ENCODE assay signal across 8 cellular contexts in the genomic region with DNA sequence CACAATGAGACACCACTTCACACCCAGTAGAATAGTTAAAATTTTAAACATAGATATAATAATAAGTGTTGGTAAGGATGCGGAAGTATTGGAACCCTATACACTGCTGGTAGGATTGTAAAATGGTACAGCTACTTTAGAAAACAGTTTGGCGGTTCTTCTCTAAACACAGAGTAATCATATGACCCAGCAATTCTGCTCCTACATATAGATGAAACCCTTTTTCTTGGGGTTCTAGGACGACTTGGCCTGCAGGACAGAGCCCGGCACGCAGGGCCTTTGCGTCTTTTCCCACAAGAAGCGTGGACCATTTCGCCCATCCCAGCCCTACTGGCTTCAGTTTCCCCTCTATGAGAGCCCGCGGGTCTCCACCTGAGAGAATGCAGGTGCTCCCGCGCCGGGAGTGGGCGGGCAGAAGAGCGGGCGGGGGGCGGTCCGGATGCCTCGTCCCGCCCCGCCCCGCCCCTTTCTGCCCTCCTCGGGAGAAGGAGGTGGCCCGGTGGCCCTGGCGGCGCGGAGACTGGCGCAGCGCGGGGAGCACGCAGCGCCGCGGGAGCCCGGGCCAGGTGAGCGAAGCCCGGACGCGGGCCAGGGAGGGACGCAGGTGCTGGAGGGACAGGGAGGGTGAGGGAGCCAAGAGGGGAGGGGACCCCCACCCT. TPM values are rescaled to one million over a fixed set of nuclear protein-coding genes. Genes with fewer than 3 reads are reported as not detected.
DNase-seq lines count a peak whose midpoint lies in the region; ATAC-seq and TF ChIP-seq lines count a peak whose summit lies in the region.

A gene (plus strand): TSS at position 508 of the 659 bp plus-strand sequence. CDS start 3,077 bp downstream, outside the sequence.

- ATAC-seq in T-helper 17 cell (peak; percentile 88), GM21529 (IDR thresholded peaks at IDR 0.05; ENCODE audit: unreplicated experiment) (no peak), HG02588 (IDR thresholded peaks at IDR 0.05; ENCODE audit: unreplicated experiment) (no peak), GM21717 (IDR thresholded peaks at IDR 0.05; ENCODE audit: unreplicated experiment) (no peak)
- ATAC-seq in central memory CD8-positive, alpha-beta T cell (replicated peaks; ENCODE audit: extremely low read depth, poor library complexity, severe bottlenecking) = peak; percentile 79

- peaks cover 3% of the 10 kb centered on the region for H3K36me3 Mint-ChIP-seq in T-helper 17 cell (ENCODE audit: low read depth)
- peaks cover 2% of the 10 kb centered on the region for H3K36me3 Mint-ChIP-seq in central memory CD8-positive, alpha-beta T cell (ENCODE audit: insufficient read depth)

- no peaks in the 10 kb centered on the region for H3K4me1 Mint-ChIP-seq in T-helper 17 cell
- no peaks in the 10 kb centered on the region for H3K4me1 Mint-ChIP-seq in central memory CD8-positive, alpha-beta T cell

- peak; percentile 58 for DNase-seq in GM13976 (ENCODE audit: low spot score)
- DNase-seq in T-helper 17 cell = peak; percentile 14 to 43 (median 39)
- no peak for DNase-seq in central memory CD8-positive, alpha-beta T cell (ENCODE audit: low spot score in 2 of 2)
- peak; percentile 53 for DNase-seq in stimulated activated CD4-positive, alpha-beta T cell treated with anti-CD3 and anti-CD28 coated beads, Interleukin-12 subunit alpha, Interleukin-12 subunit beta, amount 100 ng/mL, for 4 hours
- no peak for DNase-seq in amniotic stem cell (lab: John Stamatoyannopoulos, UW)

- H3K9me3 Mint-ChIP-seq in central memory CD8-positive, alpha-beta T cell = no peaks in the 10 kb centered on the region

- H3K9me3 ChIP-seq in T-helper 17 cell (ENCODE audit: control insufficient read depth, low read length, poor library complexity, severe bottlenecking) = no peaks in the 10 kb centered on the region

- H3K27ac Mint-ChIP-seq in T-helper 17 cell = no peak within 1 kb of the TSS
- H3K27ac Mint-ChIP-seq in central memory CD8-positive, alpha-beta T cell (ENCODE audit: low read depth) = no peak within 1 kb of the TSS

- in situ Hi-C loops in GM13976 (cut with MboI; ENCODE audit: low sequenced_read_pairs, unreplicated experiment) = no loop called here

- TF ChIP-seq CTCF in GM13976 (IDR thresholded peaks at IDR 0.05; ENCODE audit: borderline replicate concordance, control extremely low read depth, extremely low read depth, insufficient read depth, missing control alignments) = no peak

- H3K4me3 Mint-ChIP-seq in T-helper 17 cell = peak within 1 kb of the TSS; percentile 19
- H3K4me3 Mint-ChIP-seq in central memory CD8-positive, alpha-beta T cell = peak within 1 kb of the TSS; percentile 57

- no peaks in the 10 kb centered on the region for H3K27me3 Mint-ChIP-seq in T-helper 17 cell
- H3K27me3 Mint-ChIP-seq in central memory CD8-positive, alpha-beta T cell = peaks cover 15% of the 10 kb centered on the region

RNA-seq across cellular contexts. Expression of the gene that starts here (rescaled TPM):
- 1 to 10 TPM; 1.5 to 2.3 TPM for total RNA-seq in T-helper 17 cell

Comparison
In these comparisons a context has a peak if more than half of its experiments do, and no peak if none do; other contexts are left out.
1. DNase-seq: peak in GM13976 (single experiment), T-helper 17 cell (3 of 3) and stimulated activated CD4-positive, alpha-beta T cell treated with anti-CD3 and anti-CD28 coated beads, Interleukin-12 subunit alpha, Interleukin-12 subunit beta, amount 100 ng/mL, for 4 hours (single experiment); none in central memory CD8-positive, alpha-beta T cell (0 of 2) and amniotic stem cell (single experiment).
2. ATAC-seq: peak in T-helper 17 cell (single experiment) and central memory CD8-positive, alpha-beta T cell (single experiment); none in GM21529 (single experiment), HG02588 (single experiment) and GM21717 (single experiment).